8 cellular contexts compared by ENCODE assay signal in the genomic region with DNA sequence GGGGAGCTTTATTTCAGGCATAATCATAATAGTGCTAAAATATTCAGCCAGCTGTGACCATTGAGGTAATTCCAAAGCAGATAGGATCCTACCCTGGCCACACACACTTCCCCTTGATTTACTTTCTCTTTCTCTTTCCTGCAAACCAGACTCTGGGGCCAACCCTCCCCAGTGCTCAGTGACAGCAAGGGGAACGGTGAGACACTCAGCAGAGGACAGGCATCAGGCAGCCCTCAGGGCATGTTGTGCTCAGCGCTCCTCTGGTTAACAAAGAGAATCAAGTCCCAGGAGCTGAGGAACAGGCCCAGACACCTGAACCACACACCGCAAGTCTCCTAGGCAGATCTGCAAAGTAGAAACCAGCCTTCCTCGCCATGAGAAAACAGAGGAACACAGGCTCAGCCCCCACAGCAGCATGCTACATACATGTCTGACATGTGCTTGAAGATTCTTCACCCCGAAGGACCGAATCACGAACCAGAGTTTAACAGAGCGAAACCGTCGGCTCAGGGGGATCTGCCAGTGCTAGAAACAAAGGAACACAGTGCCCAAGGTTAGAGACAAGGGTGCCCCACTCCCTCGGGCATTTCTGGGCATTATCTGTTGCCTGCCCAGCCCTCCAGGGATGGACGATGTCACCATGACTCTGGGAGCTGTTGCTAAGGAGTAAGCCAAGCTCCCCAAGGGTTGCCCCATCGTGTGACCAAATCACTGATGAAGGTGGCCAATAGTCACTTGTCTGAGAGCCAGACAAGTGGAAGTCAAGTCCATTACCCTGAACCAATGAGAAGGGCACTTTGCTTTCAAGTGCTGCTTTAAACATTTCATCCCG. TPM values are rescaled to one million over a fixed set of nuclear protein-coding genes. Genes with fewer than 3 reads are reported as not detected.
DNase-seq lines count a peak whose midpoint lies in the region; ATAC-seq and TF ChIP-seq lines count a peak whose summit lies in the region.

No MANE protein-coding gene starts in this region.

- H3K4me1 Mint-ChIP-seq in activated T-cell treated with anti-CD3 and anti-CD28 coated beads, Interleukin-2, amount 50 U/mL, for 72 hours (ENCODE audit: low read depth), result peaks cover 53% of the 10 kb centered on the region
- H3K4me1 Mint-ChIP-seq in HFFc6 (ENCODE audit: low read depth), result peaks cover 40% of the 10 kb centered on the region

- in situ Hi-C loops in GM13976 (cut with MboI; ENCODE audit: low sequenced_read_pairs, unreplicated experiment), result no loop called here

- H3K36me3 ChIP-seq in KOPT-K1 (ENCODE audit: insufficient read depth, low read length) (no peaks in the 10 kb centered on the region), mucosa of descending colon (ENCODE audit: low read depth) (no peaks in the 10 kb centered on the region)

- H3K4me1 ChIP-seq in mucosa of descending colon (ENCODE audit: low read depth), result no peaks in the 10 kb centered on the region

- no peaks in the 10 kb centered on the region for H3K27me3 Mint-ChIP-seq in activated T-cell treated with anti-CD3 and anti-CD28 coated beads, Interleukin-2, amount 50 U/mL, for 72 hours (ENCODE audit: low read depth)
- peaks cover 10% of the 10 kb centered on the region for H3K27me3 Mint-ChIP-seq in HFFc6 (ENCODE audit: insufficient read depth)

- H3K9me3 ChIP-seq in KOPT-K1 (ENCODE audit: insufficient read depth, low read length, poor library complexity, severe bottlenecking) (no peaks in the 10 kb centered on the region), mucosa of descending colon (no peaks in the 10 kb centered on the region)

- H3K27ac Mint-ChIP-seq in activated T-cell treated with anti-CD3 and anti-CD28 coated beads, Interleukin-2, amount 50 U/mL, for 72 hours, result peak overlapping the region; percentile 98
- H3K27ac Mint-ChIP-seq in HFFc6, result no peak overlapping the region

- ATAC-seq in GM21619 (IDR thresholded peaks at IDR 0.05; ENCODE audit: unreplicated experiment) (peak; percentile 92), mucosa of descending colon (peak; percentile 98)
- peak; percentile 96 to 99 for ATAC-seq in activated T-cell treated with anti-CD3 and anti-CD28 coated beads, Interleukin-2, amount 50 U/mL, for 72 hours (replicated peaks in 1 of 2)

- intact Hi-C loops in mucosa of descending colon (cut with DNase I, micrococcal nuclease), result no loop called here

- TF ChIP-seq CTCF in GM13976 (IDR thresholded peaks at IDR 0.05; ENCODE audit: borderline replicate concordance, control extremely low read depth, extremely low read depth, insufficient read depth, missing control alignments), result no peak
- TF ChIP-seq CTCF in mucosa of descending colon (IDR thresholded peaks at IDR 0.05), result no peak
- no peak for TF ChIP-seq CTCF in HFFc6 (IDR thresholded peaks at IDR 0.05)

- H3K4me3 ChIP-seq in mucosa of descending colon, result no peak overlapping the region

- H3K36me3 Mint-ChIP-seq in activated T-cell treated with anti-CD3 and anti-CD28 coated beads, Interleukin-2, amount 50 U/mL, for 72 hours (ENCODE audit: insufficient read depth in 2 of 2), result peaks cover 1 to 3% of the 10 kb centered on the region in 2 donors
- no peaks in the 10 kb centered on the region for H3K36me3 Mint-ChIP-seq in HFFc6 (ENCODE audit: low read depth)

- H3K27ac ChIP-seq in KOPT-K1 (ENCODE audit: low read depth, low read length, poor library complexity, severe bottlenecking), result peak overlapping the region; percentile 86

- DNase-seq in GM13976 (ENCODE audit: low spot score), result peak; percentile 70
- DNase-seq in activated T-cell treated with anti-CD3 and anti-CD28 coated beads, Interleukin-2, amount 50 U/mL, for 72 hours, result peak; percentile 72 to 74
- peak; percentile 35 to 67 (median 46) for DNase-seq in mucosa of descending colon
- DNase-seq in HFFc6, result no peak
- DNase-seq in NCI-H446 (lab: John Stamatoyannopoulos, UW), result no peak
- no peak for DNase-seq in NCI-H1092 (lab: John Stamatoyannopoulos, UW)

- H3K9me3 Mint-ChIP-seq in activated T-cell treated with anti-CD3 and anti-CD28 coated beads, Interleukin-2, amount 50 U/mL, for 72 hours, result no peaks in the 10 kb centered on the region
- no peaks in the 10 kb centered on the region for H3K9me3 Mint-ChIP-seq in HFFc6

- peak overlapping the region; percentile 85 to 87 for H3K4me3 Mint-ChIP-seq in activated T-cell treated with anti-CD3 and anti-CD28 coated beads, Interleukin-2, amount 50 U/mL, for 72 hours
- no peak overlapping the region for H3K4me3 Mint-ChIP-seq in HFFc6

RNA-seq across cellular contexts. Expression of gene HDC, which starts 17.5 kb away (rescaled TPM):
- 1 to 10 TPM; 1.1 to 1.7 TPM for total RNA-seq in activated T-cell treated with anti-CD3 and anti-CD28 coated beads, Interleukin-2, amount 50 U/mL, for 72 hours
- total RNA-seq in mucosa of descending colon, result 1 to 10 TPM in 2 of 3 donors, under 1 TPM in 1; 0.52 to 5.0 (median 4.9) TPM
- under 1 TPM in 1 of 6 experiments, not detected in 5; 0.07 TPM for total RNA-seq in HFFc6 (2021; fragmentation: NEBNext Ultra II Directional; extraction: Animal tissue kit (Norgen Biotek cat#: 25700))

Comparison
In these comparisons a context has a peak if more than half of its experiments do, and no peak if none do; other contexts are left out.
1. DNase-seq: peak in GM13976 (single experiment), activated T-cell treated with anti-CD3 and anti-CD28 coated beads, Interleukin-2, amount 50 U/mL, for 72 hours (2 of 2) and mucosa of descending colon (3 of 3); none in HFFc6 (single experiment), NCI-H446 (0 of 2) and NCI-H1092 (single experiment).
2. Peak in every context shown above with its lines, with median percentiles within 50 percentile points of each other: ATAC-seq.